1 cellular context compared by ENCODE assay signal in genomic region chr1:39639333-39640130, GRCh38.
TF ChIP-seq lines count a peak whose summit lies in the region.

Gene HEYL (minus strand): TSS chr1:39639643. CDS start chr1:39639625, 18 bp downstream.

TF ChIP-seq in HEK293, 187 proteins besides CTCF, POLR2A, EP300 and RAD21 (continued from another document and continues in another):
- no peak for TF ChIP-seq ZSCAN16 (tag by site-specific recombination; IDR thresholded peaks at IDR 0.05)
- TF ChIP-seq ZNF423 (tag by site-specific recombination; IDR thresholded peaks at IDR 0.05) = peak; percentile 39; the same call in 1 of the 2 replicates
- TF ChIP-seq ZNF664 (tag by site-specific recombination; IDR thresholded peaks at IDR 0.05) = no peak
- TF ChIP-seq ZEB2 (tag by site-specific recombination; IDR thresholded peaks at IDR 0.05) = 0 out of 2 replicates have a peak, but pooled peaks have one; percentile 34
- TF ChIP-seq ZNF248 (tag by site-specific recombination; IDR thresholded peaks at IDR 0.05) = no peak
- no peak for TF ChIP-seq ZNF624 (tag by site-specific recombination; IDR thresholded peaks at IDR 0.05)
- TF ChIP-seq ZNF146 (tag by site-specific recombination; IDR thresholded peaks at IDR 0.05) = no peak
- no peak for TF ChIP-seq ZNF580 (tag by site-specific recombination; IDR thresholded peaks at IDR 0.05)
- 0 out of 2 replicates have a peak, but pooled peaks have one; percentile 46 for TF ChIP-seq ZNF660 (tag by site-specific recombination; IDR thresholded peaks at IDR 0.05)
- TF ChIP-seq ZNF274 (IDR thresholded peaks at IDR 0.05; ENCODE audit: low read length) = no peak
- no peak for TF ChIP-seq ZNF274 (tag by site-specific recombination; IDR thresholded peaks at IDR 0.05; ENCODE audit: borderline replicate concordance)
- TF ChIP-seq ZNF266 (tag by site-specific recombination; IDR thresholded peaks at IDR 0.05; ENCODE audit: low read depth) = no peak
- TF ChIP-seq MYNN (tag by site-specific recombination; IDR thresholded peaks at IDR 0.05; ENCODE audit: borderline replicate concordance) = no peak
- TF ChIP-seq HIC1 (tag by site-specific recombination; IDR thresholded peaks at IDR 0.05) = no peak
- TF ChIP-seq ZNF398 (tag by site-specific recombination; IDR thresholded peaks at IDR 0.05) = peak; percentile 81
- TF ChIP-seq ZNF707 (tag by site-specific recombination; IDR thresholded peaks at IDR 0.05) = no peak
- no peak for TF ChIP-seq ZNF521 (tag by site-specific recombination; IDR thresholded peaks at IDR 0.05)
- TF ChIP-seq ZNF639 (tag by site-specific recombination; IDR thresholded peaks at IDR 0.05) = no peak
- no peak for TF ChIP-seq ZNF416 (tag by site-specific recombination; IDR thresholded peaks at IDR 0.05)
- no peak for TF ChIP-seq OVOL3 (tag by site-specific recombination; IDR thresholded peaks at IDR 0.05)
- no peak for TF ChIP-seq ZBTB10 (tag by site-specific recombination; IDR thresholded peaks at IDR 0.05)
- TF ChIP-seq ZNF169 (tag by site-specific recombination; IDR thresholded peaks at IDR 0.05) = no peak
- TF ChIP-seq ZNF138 (tag by site-specific recombination; IDR thresholded peaks at IDR 0.05; ENCODE audit: borderline replicate concordance) = no peak
- TF ChIP-seq ZNF654 (tag by site-specific recombination; IDR thresholded peaks at IDR 0.05; ENCODE audit: low read depth) = no peak
- peak; percentile 91 for TF ChIP-seq ZBTB17 (tag by site-specific recombination; IDR thresholded peaks at IDR 0.05)
- TF ChIP-seq HOXD13 (CRISPR knock-in tag; IDR thresholded peaks at IDR 0.05; ENCODE audit: borderline replicate concordance) = no peak
- TF ChIP-seq ZNF48 (tag by site-specific recombination; IDR thresholded peaks at IDR 0.05) = no peak
- peak; percentile 9; the same call in 1 of the 2 replicates for TF ChIP-seq ZNF791 (tag by site-specific recombination; IDR thresholded peaks at IDR 0.05)
- TF ChIP-seq ZNF629 (tag by site-specific recombination; IDR thresholded peaks at IDR 0.05) = 0 out of 2 replicates have a peak, but pooled peaks have one; percentile 29
- TF ChIP-seq REPIN1 (tag by site-specific recombination; IDR thresholded peaks at IDR 0.05; ENCODE audit: low read depth) = no peak
- TF ChIP-seq ZNF837 (tag by site-specific recombination; IDR thresholded peaks at IDR 0.05) = no peak
- TF ChIP-seq ZNF76 (tag by site-specific recombination; IDR thresholded peaks at IDR 0.05; ENCODE audit: borderline replicate concordance, low read depth) = 0 out of 2 replicates have a peak, but pooled peaks have one; percentile 35
- no peak for TF ChIP-seq ZNF529 (tag by site-specific recombination; IDR thresholded peaks at IDR 0.05; ENCODE audit: insufficient replicate concordance)
- TF ChIP-seq PRDM1 (tag by site-specific recombination; IDR thresholded peaks at IDR 0.05) = no peak
- TF ChIP-seq ZNF626 (tag by site-specific recombination; IDR thresholded peaks at IDR 0.05) = no peak
- TF ChIP-seq KLF7 (tag by site-specific recombination; IDR thresholded peaks at IDR 0.05; ENCODE audit: borderline replicate concordance) = no peak
- TF ChIP-seq ZNF548 (tag by site-specific recombination; IDR thresholded peaks at IDR 0.05) = no peak
- no peak for TF ChIP-seq OSR2 (tag by site-specific recombination; IDR thresholded peaks at IDR 0.05)
- no peak for TF ChIP-seq KLF16 (tag by site-specific recombination; IDR thresholded peaks at IDR 0.05)
- peak; percentile 37; the same call in 1 of the 2 replicates for TF ChIP-seq EGR2 (tag by site-specific recombination; IDR thresholded peaks at IDR 0.05; ENCODE audit: low read depth)
- no peak for TF ChIP-seq ZNF510 (tag by site-specific recombination; IDR thresholded peaks at IDR 0.05; ENCODE audit: insufficient replicate concordance)
- TF ChIP-seq ZNF335 (tag by site-specific recombination; conservative IDR thresholded peaks at IDR 0.05) = peak; percentile 72
- no peak for TF ChIP-seq GLI4 (tag by site-specific recombination; IDR thresholded peaks at IDR 0.05)
- TF ChIP-seq ZSCAN23 (tag by site-specific recombination; IDR thresholded peaks at IDR 0.05) = no peak
- no peak for TF ChIP-seq ZNF596 (tag by site-specific recombination; IDR thresholded peaks at IDR 0.05)
- no peak for TF ChIP-seq ZNF148 (tag by site-specific recombination; IDR thresholded peaks at IDR 0.05; ENCODE audit: borderline replicate concordance)
- TF ChIP-seq SCRT2 (tag by site-specific recombination; IDR thresholded peaks at IDR 0.05) = peak; percentile 99
- no peak for TF ChIP-seq ZNF621 (tag by site-specific recombination; IDR thresholded peaks at IDR 0.05)
- TF ChIP-seq ZNF544 (tag by site-specific recombination; IDR thresholded peaks at IDR 0.05) = no peak
- TF ChIP-seq ZNF112 (tag by site-specific recombination; IDR thresholded peaks at IDR 0.05) = no peak
- TF ChIP-seq ZNF426 (tag by site-specific recombination; IDR thresholded peaks at IDR 0.05) = no peak
- no peak for TF ChIP-seq ZNF202 (tag by site-specific recombination; IDR thresholded peaks at IDR 0.05; ENCODE audit: borderline replicate concordance)
- 0 out of 2 replicates have a peak, but pooled peaks have one; percentile 16 for TF ChIP-seq ZBTB44 (tag by site-specific recombination; IDR thresholded peaks at IDR 0.05)
- TF ChIP-seq ZSCAN18 (tag by site-specific recombination; IDR thresholded peaks at IDR 0.05) = no peak
- TF ChIP-seq GFI1B (tag by site-specific recombination; IDR thresholded peaks at IDR 0.05) = no peak
- TF ChIP-seq YY2 (tag by site-specific recombination; IDR thresholded peaks at IDR 0.05) = no peak
